ENCODE assay signal across 12 cellular contexts in genomic region chr10:89337493-89337892, GRCh38. TPM values are rescaled to one million over a fixed set of nuclear protein-coding genes. Genes with fewer than 3 reads are reported as not detected.
A peak's percentile ranks its signal among the peaks of the same experiment; 100 is the strongest.
DNase-seq lines count a peak whose midpoint lies in the region; ATAC-seq and TF ChIP-seq lines count a peak whose summit lies in the region.
"Had no signal": no experiment of that assay in that cellular context is flagged by ENCODE, and none has a peak within 500 bp of the region (broad histone marks: within the 10 kb centered on the region; RNA-seq: fewer than 3 reads in every experiment).

No MANE protein-coding gene starts in this region.

- H3K36me3 ChIP-seq in WERI-Rb-1 = no peaks in the 10 kb centered on the region

- no peak overlapping the region for H3K4me3 ChIP-seq in WERI-Rb-1 (ENCODE audit: low read depth, low read length)
- H3K4me3 ChIP-seq: lung, vagina had no signal

- DNase-seq in activated gamma-delta T cell treated with Interleukin-2 at 50 U/mL for 16 hours (peak; percentile 12), activated gamma-delta T cell (lab: John Stamatoyannopoulos, UW) (no peak), substantia nigra (lab: John Stamatoyannopoulos, UW) (no peak), WERI-Rb-1 (no peak), NCI-H2107 treated with DMSO at 0.1 percent for 48 hours (lab: John Stamatoyannopoulos, UW; ENCODE audit: unreplicated experiment) (no peak), DMS153 (lab: John Stamatoyannopoulos, UW) (no peak)
- peak; percentile 28 to 33 for DNase-seq in activated CD4-positive, alpha-beta T cell treated with anti-CD3 and anti-CD28 coated beads, Interleukin-2, amount 50 U/mL, for 4 hours
- DNase-seq: NCI-H446 treated with DMSO at 0.1 percent for 48 hours had no signal

- H3K9me3 ChIP-seq in WERI-Rb-1 (ENCODE audit: severe bottlenecking) = no peaks in the 10 kb centered on the region
- H3K9me3 ChIP-seq: vagina had no signal

- ATAC-seq in esophagus mucosa = peak; percentile 71

- no peak for TF ChIP-seq CTCF in WERI-Rb-1 (IDR thresholded peaks at IDR 0.05; ENCODE audit: low read depth, low read length)

- H3K27me3 ChIP-seq in WERI-Rb-1 (ENCODE audit: insufficient read depth, low read depth, severe bottlenecking) = no peaks in the 10 kb centered on the region
- H3K27me3 ChIP-seq: vagina had no signal

- peak overlapping the region; percentile 33 for H3K27ac ChIP-seq in substantia nigra (ENCODE audit: low read depth, low read length, poor library complexity, severe bottlenecking)
- no peak overlapping the region for H3K27ac ChIP-seq in WERI-Rb-1
- H3K27ac ChIP-seq: vagina had no signal

RNA-seq across cellular contexts. Expression of gene IFIT3, which starts 9.7 kb away (rescaled TPM):
- total RNA-seq in esophagus mucosa = 3.8 TPM

RNA-seq across cellular contexts. Expression of gene IFIT2, which starts 35.6 kb away (rescaled TPM):
- total RNA-seq in esophagus mucosa = 1.5 TPM

RNA-seq across cellular contexts. Expression of gene IFIT1B, which starts 40.4 kb away (rescaled TPM):
- not detected for total RNA-seq in esophagus mucosa
- total RNA-seq: B cell, vagina had no signal

RNA-seq across cellular contexts. Expression of gene IFIT1, which starts 54.9 kb away (rescaled TPM):
- 3.8 TPM for total RNA-seq in esophagus mucosa

Comparison
In these comparisons a context has a peak if more than half of its experiments do, and no peak if none do; other contexts are left out.
1. DNase-seq: peak in activated gamma-delta T cell treated with Interleukin-2 at 50 U/mL for 16 hours (single experiment) and activated CD4-positive, alpha-beta T cell treated with anti-CD3 and anti-CD28 coated beads, Interleukin-2, amount 50 U/mL, for 4 hours (2 of 2); none in activated gamma-delta T cell (single experiment), substantia nigra (0 of 49), WERI-Rb-1 (single experiment), NCI-H2107 treated with DMSO at 0.1 percent for 48 hours (single experiment) and DMS153 (single experiment).